In genomic region chr13:48221301-48222190, GRCh38 we compare ENCODE assay signal across 9 cellular contexts. TPM values are rescaled to one million over a fixed set of nuclear protein-coding genes. Genes with fewer than 3 reads are reported as not detected.
DNase-seq lines count a peak whose midpoint lies in the region; TF ChIP-seq lines count a peak whose summit lies in the region.
"Had no signal": no experiment of that assay in that cellular context is flagged by ENCODE, and none has a peak within 500 bp of the region (broad histone marks: within the 10 kb centered on the region; RNA-seq: fewer than 3 reads in every experiment).

No MANE protein-coding gene starts in this region.

- no peaks in the 10 kb centered on the region for H3K36me3 ChIP-seq in suprapubic skin

- WGBS in suprapubic skin, result 47% methylated on average over 9 of the region's 9 CpGs

- peaks cover 18% of the 10 kb centered on the region for H3K4me1 ChIP-seq in suprapubic skin

- no peaks in the 10 kb centered on the region for H3K9me3 Mint-ChIP-seq in activated naive CD8-positive, alpha-beta T cell (ENCODE audit: low read depth)

- no peak for TF ChIP-seq CTCF in suprapubic skin (IDR thresholded peaks at IDR 0.05)

- H3K36me3 Mint-ChIP-seq in activated naive CD8-positive, alpha-beta T cell, result peaks cover 5% of the 10 kb centered on the region

- peak overlapping the region; percentile 82 for H3K4me3 Mint-ChIP-seq in activated naive CD8-positive, alpha-beta T cell

- no peaks in the 10 kb centered on the region for H3K27me3 Mint-ChIP-seq in activated naive CD8-positive, alpha-beta T cell

- no peaks in the 10 kb centered on the region for H3K9me3 ChIP-seq in suprapubic skin

- DNase-seq in NOMO-1 (lab: John Stamatoyannopoulos, UW; ENCODE audit: unreplicated experiment in 2 of 2), result peak; percentile 18 to 71
- DNase-seq in NOMO-1 treated with dmso at 0.1 percent for 144 hours (lab: John Stamatoyannopoulos, UW; ENCODE audit: unreplicated experiment), result no peak
- peak; percentile 65 for DNase-seq in kidney glomerular epithelial cell (lab: John Stamatoyannopoulos, UW)
- no peak for DNase-seq in suprapubic skin (ENCODE audit: low spot score in 2 of 2)
- no peak for DNase-seq in NCI-H2081 treated with DMSO at 0.1 percent for 48 hours (lab: John Stamatoyannopoulos, UW)
- DNase-seq in DMS79 treated with DMSO at 0.1 percent for 48 hours (lab: John Stamatoyannopoulos, UW), result no peak
- no peak for DNase-seq in SW480 (ENCODE audit: low spot score)

- H3K4me3 ChIP-seq in suprapubic skin, result peak overlapping the region; percentile 35

- peak overlapping the region; percentile 94 for H3K27ac Mint-ChIP-seq in activated naive CD8-positive, alpha-beta T cell

- H3K27ac ChIP-seq in suprapubic skin, result peak overlapping the region; percentile 72
- H3K27ac ChIP-seq: 22Rv1 had no signal

- no peak for TF ChIP-seq POLR2A in suprapubic skin (IDR thresholded peaks at IDR 0.05)

- no peaks in the 10 kb centered on the region for H3K27me3 ChIP-seq in suprapubic skin

- TF ChIP-seq EP300 in suprapubic skin (IDR thresholded peaks at IDR 0.05), result no peak

- H3K4me1 Mint-ChIP-seq in activated naive CD8-positive, alpha-beta T cell (ENCODE audit: low read depth), result peaks cover 63% of the 10 kb centered on the region

RNA-seq across cellular contexts. Expression of gene ITM2B, which starts 11.5 kb away (rescaled TPM):
- total RNA-seq in suprapubic skin, result 100 to 1,000 TPM; 511 to 726 (median 679) TPM

Comparison
In these comparisons a context has a peak if more than half of its experiments do, and no peak if none do; other contexts are left out.
1. DNase-seq: peak in NOMO-1 (2 of 2) and kidney glomerular epithelial cell (single experiment); none in NOMO-1 treated with dmso at 0.1 percent for 144 hours (single experiment), suprapubic skin (0 of 2), NCI-H2081 treated with DMSO at 0.1 percent for 48 hours (single experiment), DMS79 treated with DMSO at 0.1 percent for 48 hours (single experiment) and SW480 (single experiment).